16 cellular contexts compared by ENCODE assay signal in the genomic region with DNA sequence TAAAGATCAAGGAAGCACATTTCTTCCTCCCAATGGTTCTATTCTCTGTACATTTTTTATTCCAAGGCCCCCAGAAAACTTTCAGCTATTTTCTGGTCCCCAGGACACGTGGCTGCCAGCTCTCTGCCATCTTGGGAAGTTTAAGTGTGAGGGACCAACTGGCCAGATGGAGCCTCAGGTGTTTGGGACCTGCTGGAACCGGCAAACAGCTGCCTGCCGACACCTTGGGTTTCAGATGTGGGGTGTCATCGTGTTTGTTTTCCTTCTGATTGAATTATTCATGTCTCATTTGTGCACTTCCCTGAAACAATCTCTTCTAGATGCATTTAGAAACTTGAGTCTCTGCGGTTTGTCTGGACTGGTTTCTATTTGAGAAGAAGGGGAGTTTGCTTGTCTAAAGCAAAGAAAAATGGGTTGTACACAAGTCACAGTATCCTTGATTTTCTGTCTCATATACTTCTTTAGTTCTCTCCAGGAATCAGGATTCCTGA.
DNase-seq lines count a peak whose midpoint lies in the region; ATAC-seq and TF ChIP-seq lines count a peak whose summit lies in the region.
"Had no signal": no experiment of that assay in that cellular context is flagged by ENCODE, and none has a peak within 500 bp of the region (broad histone marks: within the 10 kb centered on the region; RNA-seq: fewer than 3 reads in every experiment).

No MANE protein-coding gene starts in this region.

- TF ChIP-seq CTCF in GM12865 (IDR thresholded peaks at IDR 0.05; ENCODE audit: insufficient read depth, low read depth, low read length, missing control alignments): no peak

- H3K36me3 Mint-ChIP-seq in activated T-helper 2 cell treated with anti-CD3 and anti-CD28 coated beads, Interferon-gamma antibody, Interleukin-2, Interleukin-4, amounts not matched to agents 10 μg/mL and 5 μg/mL and 100 μg/mL, durations not matched to agents 14 hours and 24 hours and 36 hours (ENCODE audit: low read depth): peaks cover 26% of the 10 kb centered on the region

- no peak overlapping the region for H3K4me3 Mint-ChIP-seq in activated T-helper 2 cell treated with anti-CD3 and anti-CD28 coated beads, Interferon-gamma antibody, Interleukin-2, Interleukin-4, amounts not matched to agents 10 μg/mL and 5 μg/mL and 100 μg/mL, durations not matched to agents 14 hours and 24 hours and 36 hours (ENCODE audit: low read depth)
- H3K4me3 Mint-ChIP-seq: activated B cell treated with CpG ODN at 0.5 μM for 24 hours had no signal

- H3K4me1 Mint-ChIP-seq in activated T-helper 2 cell treated with anti-CD3 and anti-CD28 coated beads, Interferon-gamma antibody, Interleukin-2, Interleukin-4, amounts not matched to agents 10 μg/mL and 5 μg/mL and 100 μg/mL, durations not matched to agents 14 hours and 24 hours and 36 hours (ENCODE audit: low read depth): peaks cover 38% of the 10 kb centered on the region
- H3K4me1 Mint-ChIP-seq: activated B cell treated with CpG ODN at 0.5 μM for 24 hours had no signal

- ATAC-seq in HG02981 (IDR thresholded peaks at IDR 0.05; ENCODE audit: unreplicated experiment): peak; percentile 59
- ATAC-seq in HG03095 (IDR thresholded peaks at IDR 0.05; ENCODE audit: unreplicated experiment): no peak

- DNase-seq in GM12865 (ENCODE audit: low read depth): peak; percentile 77
- DNase-seq in GM19240 (ENCODE audit: insufficient read length, low spot score): peak; percentile 38
- DNase-seq in activated T-helper 2 cell treated with anti-CD3 and anti-CD28 coated beads, Interferon-gamma antibody, Interleukin-2, Interleukin-4, amounts not matched to agents 10 μg/mL and 5 μg/mL and 100 μg/mL, durations not matched to agents 14 hours and 24 hours and 36 hours (ENCODE audit: low spot score): no peak
- DNase-seq in pons (ENCODE audit: low spot score): no peak
- DNase-seq in NCI-H1048 (lab: John Stamatoyannopoulos, UW): no peak
- DNase-seq in DMS153 (lab: John Stamatoyannopoulos, UW): no peak
- DNase-seq: activated B cell treated with CpG ODN at 0.5 μM for 24 hours; activated effector memory CD4-positive, alpha-beta T cell treated with anti-CD3 and anti-CD28 coated beads, Interleukin-2, amount 50 U/mL, for 16 hours; hypothalamus; mesendoderm; NCI-H1092; NCI-H524 treated with DMSO at 0.1 percent for 48 hours had no signal

- no peak overlapping the region for H3K4me3 ChIP-seq in GM12865 (ENCODE audit: low read depth, low read length)
- H3K4me3 ChIP-seq: BLaER1 treated with 17β-estradiol and CSF1 and Interleukin-3, amounts not matched to agents 10 nM and 100 nM; breast epithelium had no signal

- peak overlapping the region; percentile 40 for H3K27ac Mint-ChIP-seq in activated T-helper 2 cell treated with anti-CD3 and anti-CD28 coated beads, Interferon-gamma antibody, Interleukin-2, Interleukin-4, amounts not matched to agents 10 μg/mL and 5 μg/mL and 100 μg/mL, durations not matched to agents 14 hours and 24 hours and 36 hours
- H3K27ac Mint-ChIP-seq: activated B cell treated with CpG ODN at 0.5 μM for 24 hours had no signal

- intact Hi-C loops in activated T-helper 2 cell treated with anti-CD3 and anti-CD28 coated beads, Interferon-gamma antibody, Interleukin-2, Interleukin-4, amounts not matched to agents 10 μg/mL and 5 μg/mL and 100 μg/mL, durations not matched to agents 14 hours and 24 hours and 36 hours (cut with micrococcal nuclease): no loop called here

- H3K27me3 Mint-ChIP-seq in activated T-helper 2 cell treated with anti-CD3 and anti-CD28 coated beads, Interferon-gamma antibody, Interleukin-2, Interleukin-4, amounts not matched to agents 10 μg/mL and 5 μg/mL and 100 μg/mL, durations not matched to agents 14 hours and 24 hours and 36 hours (ENCODE audit: low read depth): no peaks in the 10 kb centered on the region
- H3K27me3 Mint-ChIP-seq: activated B cell treated with CpG ODN at 0.5 μM for 24 hours had no signal

- H3K9me3 Mint-ChIP-seq in activated T-helper 2 cell treated with anti-CD3 and anti-CD28 coated beads, Interferon-gamma antibody, Interleukin-2, Interleukin-4, amounts not matched to agents 10 μg/mL and 5 μg/mL and 100 μg/mL, durations not matched to agents 14 hours and 24 hours and 36 hours: peaks cover 13% of the 10 kb centered on the region

Comparison
In these comparisons a context has a peak if more than half of its experiments do, and no peak if none do; other contexts are left out.
1. DNase-seq: peak in GM12865 (single experiment) and GM19240 (single experiment); none in activated T-helper 2 cell treated with anti-CD3 and anti-CD28 coated beads, Interferon-gamma antibody, Interleukin-2, Interleukin-4, amounts not matched to agents 10 μg/mL and 5 μg/mL and 100 μg/mL, durations not matched to agents 14 hours and 24 hours and 36 hours (single experiment), pons (single experiment), NCI-H1048 (single experiment) and DMS153 (single experiment).